ENCODE assay signal across 24 cellular contexts in the genomic region with DNA sequence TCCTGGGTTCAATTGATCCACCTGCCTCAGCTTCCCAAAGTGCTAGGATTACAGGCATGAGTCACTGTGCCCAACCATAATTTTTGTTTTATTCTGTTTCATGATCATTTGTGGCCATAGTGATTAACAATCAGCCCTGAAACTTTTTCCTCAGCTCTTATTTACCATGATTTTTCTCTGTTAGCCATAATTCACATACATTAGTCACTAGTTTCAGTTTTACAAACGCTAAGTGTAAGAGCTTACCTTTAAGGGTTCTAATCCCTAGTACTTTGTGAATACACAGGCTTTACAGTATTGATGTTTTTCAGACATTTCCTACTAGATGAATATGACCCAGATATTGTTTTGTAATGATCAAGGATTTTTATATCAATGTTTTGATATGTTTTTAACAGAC.
DNase-seq lines count a peak whose midpoint lies in the region; ATAC-seq and TF ChIP-seq lines count a peak whose summit lies in the region.
"Had no signal": no experiment of that assay in that cellular context is flagged by ENCODE, and none has a peak within 500 bp of the region (broad histone marks: within the 10 kb centered on the region; RNA-seq: fewer than 3 reads in every experiment).

No MANE protein-coding gene starts in this region.

- H3K79me2 ChIP-seq in GM23338 (replicated peaks; ENCODE audit: insufficient read depth): no peaks in the 10 kb centered on the region

- intact Hi-C loops in activated CD8-positive, alpha-beta T cell treated with anti-CD3 and anti-CD28 coated beads for 36 hours (cut with micrococcal nuclease): no loop called here

- no peaks in the 10 kb centered on the region for H3K36me3 Mint-ChIP-seq in activated CD8-positive, alpha-beta T cell treated with anti-CD3 and anti-CD28 coated beads for 36 hours (ENCODE audit: low read depth)
- no peaks in the 10 kb centered on the region for H3K36me3 Mint-ChIP-seq in activated CD8-positive, alpha-beta T cell treated with anti-CD3 and anti-CD28 coated beads, Interleukin-2, amount 10 ng/mL, durations not matched to agents 7 days and 5 days (ENCODE audit: low read depth)
- H3K36me3 Mint-ChIP-seq in activated naive CD8-positive, alpha-beta T cell treated with anti-CD3 and anti-CD28 coated beads for 36 hours: no peaks in the 10 kb centered on the region
- H3K36me3 Mint-ChIP-seq in GM23338 (ENCODE audit: low read depth): no peaks in the 10 kb centered on the region
- H3K36me3 Mint-ChIP-seq: CD4-positive, CD25-positive, alpha-beta regulatory T cell had no signal

- no peak for TF ChIP-seq CTCF in activated CD8-positive, alpha-beta T cell treated with anti-CD3 and anti-CD28 coated beads for 36 hours (IDR thresholded peaks at IDR 0.05)
- TF ChIP-seq CTCF in GM23338 (conservative IDR thresholded peaks at IDR 0.05; ENCODE audit: low read depth in 2 of 2): no peak

- ATAC-seq in activated CD8-positive, alpha-beta T cell treated with anti-CD3 and anti-CD28 coated beads for 36 hours: peak; percentile 87
- ATAC-seq in activated CD8-positive, alpha-beta T cell treated with anti-CD3 and anti-CD28 coated beads, Interleukin-2, amount 10 ng/mL, durations not matched to agents 7 days and 5 days: no peak
- ATAC-seq in stimulated activated naive CD8-positive, alpha-beta T cell treated with anti-CD3 and anti-CD28 coated beads, Interleukin-15, amount 100 ng/mL, for 72 hours: peak; percentile 96
- no peak for ATAC-seq in GM23338
- ATAC-seq: HCT116, Right ventricle myocardium inferior had no signal

- H3K4me3 Mint-ChIP-seq in activated CD8-positive, alpha-beta T cell treated with anti-CD3 and anti-CD28 coated beads for 36 hours: no peak overlapping the region
- no peak overlapping the region for H3K4me3 Mint-ChIP-seq in activated CD8-positive, alpha-beta T cell treated with anti-CD3 and anti-CD28 coated beads, Interleukin-2, amount 10 ng/mL, durations not matched to agents 7 days and 5 days
- no peak overlapping the region for H3K4me3 Mint-ChIP-seq in activated naive CD8-positive, alpha-beta T cell treated with anti-CD3 and anti-CD28 coated beads for 36 hours
- H3K4me3 Mint-ChIP-seq in stimulated activated naive CD8-positive, alpha-beta T cell treated with anti-CD3 and anti-CD28 coated beads, Interleukin-15, amount 100 ng/mL, for 72 hours: no peak overlapping the region
- H3K4me3 Mint-ChIP-seq in GM23338: no peak overlapping the region
- H3K4me3 Mint-ChIP-seq: CD4-positive, CD25-positive, alpha-beta regulatory T cell had no signal

- no peaks in the 10 kb centered on the region for H3K9me3 Mint-ChIP-seq in activated CD8-positive, alpha-beta T cell treated with anti-CD3 and anti-CD28 coated beads for 36 hours
- H3K9me3 Mint-ChIP-seq in activated CD8-positive, alpha-beta T cell treated with anti-CD3 and anti-CD28 coated beads, Interleukin-2, amount 10 ng/mL, durations not matched to agents 7 days and 5 days (ENCODE audit: insufficient read depth): no peaks in the 10 kb centered on the region
- H3K9me3 Mint-ChIP-seq in activated naive CD8-positive, alpha-beta T cell treated with anti-CD3 and anti-CD28 coated beads for 36 hours: no peaks in the 10 kb centered on the region
- no peaks in the 10 kb centered on the region for H3K9me3 Mint-ChIP-seq in stimulated activated naive CD8-positive, alpha-beta T cell treated with anti-CD3 and anti-CD28 coated beads, Interleukin-15, amount 100 ng/mL, for 72 hours
- no peaks in the 10 kb centered on the region for H3K9me3 Mint-ChIP-seq in GM23338
- H3K9me3 Mint-ChIP-seq: CD4-positive, CD25-positive, alpha-beta regulatory T cell had no signal

- peak overlapping the region; percentile 1 for H3K27ac Mint-ChIP-seq in activated CD8-positive, alpha-beta T cell treated with anti-CD3 and anti-CD28 coated beads for 36 hours
- no peak overlapping the region for H3K27ac Mint-ChIP-seq in activated CD8-positive, alpha-beta T cell treated with anti-CD3 and anti-CD28 coated beads, Interleukin-2, amount 10 ng/mL, durations not matched to agents 7 days and 5 days
- no peak overlapping the region for H3K27ac Mint-ChIP-seq in activated naive CD8-positive, alpha-beta T cell treated with anti-CD3 and anti-CD28 coated beads for 36 hours
- no peak overlapping the region for H3K27ac Mint-ChIP-seq in stimulated activated naive CD8-positive, alpha-beta T cell treated with anti-CD3 and anti-CD28 coated beads, Interleukin-15, amount 100 ng/mL, for 72 hours
- no peak overlapping the region for H3K27ac Mint-ChIP-seq in GM23338
- H3K27ac Mint-ChIP-seq: CD4-positive, CD25-positive, alpha-beta regulatory T cell had no signal

- no peak overlapping the region for H3K27ac ChIP-seq in GM23338 (ENCODE audit: low read depth)
- H3K27ac ChIP-seq: BLaER1, PC-9 had no signal

- H3K27me3 ChIP-seq in GM23338 (ENCODE audit: insufficient read depth): no peaks in the 10 kb centered on the region
- H3K27me3 ChIP-seq: BLaER1, MG63 had no signal

- no peak overlapping the region for H3K4me3 ChIP-seq in GM23338
- H3K4me3 ChIP-seq: BLaER1, MG63, PC-9 had no signal

- H3K36me3 ChIP-seq in GM23338 (ENCODE audit: insufficient read depth): no peaks in the 10 kb centered on the region
- H3K36me3 ChIP-seq: BLaER1, MG63 had no signal

- peak; percentile 3 for DNase-seq in activated CD8-positive, alpha-beta T cell treated with anti-CD3 and anti-CD28 coated beads for 36 hours
- DNase-seq in activated CD8-positive, alpha-beta T cell treated with anti-CD3 and anti-CD28 coated beads, Interleukin-2, amount 10 ng/mL, durations not matched to agents 7 days and 5 days: no peak
- peak; percentile 15 for DNase-seq in stimulated activated CD4-positive, alpha-beta T cell treated with anti-CD3 and anti-CD28 coated beads, Interleukin-15, amount 100 ng/mL, for 24 hours
- DNase-seq in stimulated activated CD4-positive, alpha-beta T cell treated with anti-CD3 and anti-CD28 coated beads, Interleukin-2, amount 100 ng/mL, for 24 hours: no peak
- peak; percentile 3 for DNase-seq in activated naive CD8-positive, alpha-beta T cell treated with anti-CD3 and anti-CD28 coated beads for 36 hours
- no peak for DNase-seq in stimulated activated naive CD8-positive, alpha-beta T cell treated with anti-CD3 and anti-CD28 coated beads, Interleukin-15, amount 100 ng/mL, for 72 hours
- DNase-seq in GM23338 (ENCODE audit: low spot score): no peak
- DNase-seq: CD4-positive, CD25-positive, alpha-beta regulatory T cell; DMS153; DND-41; IMR-90; KG1; MG63; NCI-H1105 treated with DMSO at 0.1 percent for 48 hours; NCI-H146; NCI-H1930; NCI-H2107; NCI-H524; NCI-H774; NK-92 treated with Interleukin-12 subunit alpha and Interleukin-12 subunit beta, amount 100 ng/mL, for 24 hours; PC-9 had no signal

- no peak overlapping the region for H2AFZ ChIP-seq in GM23338
- H2AFZ ChIP-seq: PC-9 had no signal

- no peaks in the 10 kb centered on the region for H3K27me3 Mint-ChIP-seq in activated CD8-positive, alpha-beta T cell treated with anti-CD3 and anti-CD28 coated beads for 36 hours
- H3K27me3 Mint-ChIP-seq in activated CD8-positive, alpha-beta T cell treated with anti-CD3 and anti-CD28 coated beads, Interleukin-2, amount 10 ng/mL, durations not matched to agents 7 days and 5 days (ENCODE audit: low read depth): peaks cover 2% of the 10 kb centered on the region
- no peaks in the 10 kb centered on the region for H3K27me3 Mint-ChIP-seq in activated naive CD8-positive, alpha-beta T cell treated with anti-CD3 and anti-CD28 coated beads for 36 hours
- H3K27me3 Mint-ChIP-seq in stimulated activated naive CD8-positive, alpha-beta T cell treated with anti-CD3 and anti-CD28 coated beads, Interleukin-15, amount 100 ng/mL, for 72 hours: no peaks in the 10 kb centered on the region
- H3K27me3 Mint-ChIP-seq in GM23338 (ENCODE audit: insufficient read depth, low read depth, poor library complexity): no peaks in the 10 kb centered on the region
- H3K27me3 Mint-ChIP-seq: CD4-positive, CD25-positive, alpha-beta regulatory T cell had no signal

- H3F3A ChIP-seq in GM23338 (replicated peaks; ENCODE audit: low read depth): no peaks in the 10 kb centered on the region

- no peaks in the 10 kb centered on the region for H3K9me2 ChIP-seq in GM23338 (ENCODE audit: insufficient read depth)

- H3K4me1 ChIP-seq in GM23338 (ENCODE audit: insufficient read depth): no peaks in the 10 kb centered on the region
- H3K4me1 ChIP-seq: BLaER1 had no signal

- no peak overlapping the region for H3K4me2 ChIP-seq in GM23338
- H3K4me2 ChIP-seq: BLaER1, PC-9 had no signal

- POLR2A ChIA-PET in activated CD8-positive, alpha-beta T cell treated with anti-CD3 and anti-CD28 coated beads for 36 hours (lab: Charles Lee): no interaction called here
- POLR2A ChIA-PET in activated CD8-positive, alpha-beta T cell treated with anti-CD3 and anti-CD28 coated beads, Interleukin-2, amount 10 ng/mL, durations not matched to agents 7 days and 5 days (lab: Charles Lee): no interaction called here

- CTCF ChIA-PET in activated CD8-positive, alpha-beta T cell treated with anti-CD3 and anti-CD28 coated beads for 36 hours (lab: Charles Lee): no interaction called here
- CTCF ChIA-PET in activated CD8-positive, alpha-beta T cell treated with anti-CD3 and anti-CD28 coated beads, Interleukin-2, amount 10 ng/mL, durations not matched to agents 7 days and 5 days (lab: Charles Lee): no interaction called here

- H4K20me1 ChIP-seq in GM23338 (replicated peaks; ENCODE audit: insufficient read depth): no peaks in the 10 kb centered on the region
- H4K20me1 ChIP-seq: BLaER1 had no signal

- H3K4me1 Mint-ChIP-seq in activated CD8-positive, alpha-beta T cell treated with anti-CD3 and anti-CD28 coated beads for 36 hours (ENCODE audit: low read depth): peaks cover 7% of the 10 kb centered on the region
- no peaks in the 10 kb centered on the region for H3K4me1 Mint-ChIP-seq in activated CD8-positive, alpha-beta T cell treated with anti-CD3 and anti-CD28 coated beads, Interleukin-2, amount 10 ng/mL, durations not matched to agents 7 days and 5 days (ENCODE audit: low read depth)
- H3K4me1 Mint-ChIP-seq in activated naive CD8-positive, alpha-beta T cell treated with anti-CD3 and anti-CD28 coated beads for 36 hours: peaks cover 8% of the 10 kb centered on the region
- peaks cover 5% of the 10 kb centered on the region for H3K4me1 Mint-ChIP-seq in stimulated activated naive CD8-positive, alpha-beta T cell treated with anti-CD3 and anti-CD28 coated beads, Interleukin-15, amount 100 ng/mL, for 72 hours
- no peaks in the 10 kb centered on the region for H3K4me1 Mint-ChIP-seq in GM23338
- H3K4me1 Mint-ChIP-seq: CD4-positive, CD25-positive, alpha-beta regulatory T cell had no signal

TF ChIP-seq in GM23338, 12 proteins besides CTCF, POLR2A, EP300 and RAD21 (continues in another document):
- no peak for TF ChIP-seq NANOG (IDR thresholded peaks at IDR 0.05; ENCODE audit: borderline replicate concordance)
- no peak for TF ChIP-seq JUNB (IDR thresholded peaks at IDR 0.05; ENCODE audit: unreplicated experiment)
- no peak for TF ChIP-seq EZH2 (IDR thresholded peaks at IDR 0.05; ENCODE audit: low read depth, unreplicated experiment)
- no peak for TF ChIP-seq CREB1 (CRISPR knock-in tag; IDR thresholded peaks at IDR 0.05; ENCODE audit: low read depth)

Comparison
In these comparisons a context has a peak if more than half of its experiments do, and no peak if none do; other contexts are left out.
1. ATAC-seq: peak in activated CD8-positive, alpha-beta T cell treated with anti-CD3 and anti-CD28 coated beads for 36 hours (single experiment) and stimulated activated naive CD8-positive, alpha-beta T cell treated with anti-CD3 and anti-CD28 coated beads, Interleukin-15, amount 100 ng/mL, for 72 hours (single experiment); none in activated CD8-positive, alpha-beta T cell treated with anti-CD3 and anti-CD28 coated beads, Interleukin-2, amount 10 ng/mL, durations not matched to agents 7 days and 5 days (single experiment) and GM23338 (single experiment).
2. DNase-seq: peak in activated CD8-positive, alpha-beta T cell treated with anti-CD3 and anti-CD28 coated beads for 36 hours (single experiment), stimulated activated CD4-positive, alpha-beta T cell treated with anti-CD3 and anti-CD28 coated beads, Interleukin-15, amount 100 ng/mL, for 24 hours (single experiment) and activated naive CD8-positive, alpha-beta T cell treated with anti-CD3 and anti-CD28 coated beads for 36 hours (single experiment); none in activated CD8-positive, alpha-beta T cell treated with anti-CD3 and anti-CD28 coated beads, Interleukin-2, amount 10 ng/mL, durations not matched to agents 7 days and 5 days (single experiment), stimulated activated CD4-positive, alpha-beta T cell treated with anti-CD3 and anti-CD28 coated beads, Interleukin-2, amount 100 ng/mL, for 24 hours (0 of 2), stimulated activated naive CD8-positive, alpha-beta T cell treated with anti-CD3 and anti-CD28 coated beads, Interleukin-15, amount 100 ng/mL, for 72 hours (0 of 2) and GM23338 (single experiment).